Comparison of ENCODE assay signal across 15 cellular contexts in the genomic region with DNA sequence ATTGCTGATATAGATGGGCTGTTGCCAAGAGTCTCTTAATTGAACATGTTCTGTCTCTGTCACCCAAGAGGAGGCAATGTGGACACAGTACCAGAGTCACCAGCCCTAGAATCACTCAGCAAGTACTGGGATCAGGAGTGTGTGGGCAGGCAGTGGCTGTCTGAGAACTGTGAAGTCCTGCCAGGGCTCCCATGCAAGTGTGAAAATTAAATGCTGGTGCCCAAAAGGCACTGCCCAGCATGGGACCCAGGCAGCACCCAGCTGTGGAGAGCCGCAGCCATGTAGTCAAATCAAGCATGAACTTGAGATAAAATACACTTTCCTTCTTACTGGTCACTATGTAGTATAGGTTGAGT.
"Had no signal": no experiment of that assay in that cellular context is flagged by ENCODE, and none has a peak within 500 bp of the region (broad histone marks: within the 10 kb centered on the region; RNA-seq: fewer than 3 reads in every experiment).

No MANE protein-coding gene starts in this region.

- DNase-seq: activated CD4-positive, alpha-beta T cell treated with anti-CD3 and anti-CD28 coated beads, Interleukin-2, amount 10 ng/mL, durations not matched to agents 7 days and 5 days; activated naive CD4-positive, alpha-beta T cell treated with anti-CD3 and anti-CD28 coated beads for 36 hours; mesenchymal stem cell; mucosa of descending colon; naive B cell; pancreas; stimulated activated CD4-positive, alpha-beta T cell treated with anti-CD3 and anti-CD28 coated beads, Interleukin-4, amount 100 ng/mL, for 1 hour had no signal

- H3K9me3 ChIP-seq: mucosa of descending colon, pancreas had no signal

- H3K27me3 ChIP-seq: pancreas had no signal

- H3K4me1 ChIP-seq: pancreas had no signal

- H3K4me3 Mint-ChIP-seq: activated CD4-positive, alpha-beta T cell treated with anti-CD3 and anti-CD28 coated beads, Interleukin-2, amount 10 ng/mL, durations not matched to agents 7 days and 5 days; activated naive CD4-positive, alpha-beta T cell treated with anti-CD3 and anti-CD28 coated beads for 36 hours; brain; naive B cell; T-helper 1 cell treated with Interleukin-12 subunit alpha and Interleukin-12 subunit beta and Interleukin-4 antibody, amounts not matched to agents 30 μg/mL and 1 μg/mL, for 36 hours had no signal

- FAIRE-seq: endometrium, frontal cortex, pancreas had no signal

- H3K4me2 ChIP-seq: smooth muscle cell had no signal

- H3K9me3 Mint-ChIP-seq: activated CD4-positive, alpha-beta T cell treated with anti-CD3 and anti-CD28 coated beads, Interleukin-2, amount 10 ng/mL, durations not matched to agents 7 days and 5 days; activated naive CD4-positive, alpha-beta T cell treated with anti-CD3 and anti-CD28 coated beads for 36 hours; naive B cell; T-helper 1 cell treated with Interleukin-12 subunit alpha and Interleukin-12 subunit beta and Interleukin-4 antibody, amounts not matched to agents 30 μg/mL and 1 μg/mL, for 36 hours had no signal

- H3K27ac Mint-ChIP-seq: activated CD4-positive, alpha-beta T cell treated with anti-CD3 and anti-CD28 coated beads, Interleukin-2, amount 10 ng/mL, durations not matched to agents 7 days and 5 days; activated naive CD4-positive, alpha-beta T cell treated with anti-CD3 and anti-CD28 coated beads for 36 hours; T-helper 1 cell treated with Interleukin-12 subunit alpha and Interleukin-12 subunit beta and Interleukin-4 antibody, amounts not matched to agents 30 μg/mL and 1 μg/mL, for 36 hours had no signal

- H3K27ac ChIP-seq: coronary artery, pancreas had no signal

- ATAC-seq: activated CD4-positive, CD25-positive, alpha-beta regulatory T cell treated with anti-CD3 and anti-CD28 coated beads, Interleukin-2, amount 50 U/mL, for 24 hours; mucosa of descending colon; sciatic nerve had no signal

- H3K27me3 Mint-ChIP-seq: activated CD4-positive, alpha-beta T cell treated with anti-CD3 and anti-CD28 coated beads, Interleukin-2, amount 10 ng/mL, durations not matched to agents 7 days and 5 days; brain; naive B cell had no signal

- H3K4me3 ChIP-seq: coronary artery, mucosa of descending colon, pancreas, smooth muscle cell had no signal
